Comparison of ENCODE assay signal across 27 cellular contexts in the genomic region with DNA sequence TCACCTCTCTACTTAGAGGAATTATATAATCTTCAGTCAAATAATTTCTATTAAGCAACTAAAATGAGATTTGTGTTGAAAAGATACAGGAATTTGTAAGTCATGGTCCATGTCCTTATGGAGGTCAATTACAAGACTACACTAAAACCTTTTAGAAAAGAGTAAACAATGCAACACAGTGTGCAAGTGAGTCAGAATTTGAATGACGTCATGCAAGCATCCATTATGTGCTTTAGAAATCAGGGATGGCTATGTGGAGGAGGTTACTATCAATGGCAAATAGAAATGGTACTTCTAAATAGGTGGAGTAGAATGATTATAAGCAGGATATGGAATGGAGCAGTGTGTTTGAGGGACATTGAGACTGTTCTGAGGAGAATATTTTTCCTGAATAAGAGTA. TPM values are rescaled to one million over a fixed set of nuclear protein-coding genes. Genes with fewer than 3 reads are reported as not detected.
DNase-seq lines count a peak whose midpoint lies in the region; ATAC-seq and TF ChIP-seq lines count a peak whose summit lies in the region.
"Had no signal": no experiment of that assay in that cellular context is flagged by ENCODE, and none has a peak within 500 bp of the region (broad histone marks: within the 10 kb centered on the region; RNA-seq: fewer than 3 reads in every experiment).

No MANE protein-coding gene starts in this region.

- ATAC-seq in GM21381 (IDR thresholded peaks at IDR 0.05; ENCODE audit: unreplicated experiment) (no peak), GM18861 (IDR thresholded peaks at IDR 0.05; ENCODE audit: unreplicated experiment) (no peak)
- ATAC-seq: natural killer cell; stimulated activated naive CD8-positive, alpha-beta T cell treated with anti-CD3 and anti-CD28 coated beads, Interleukin-15, amount 100 ng/mL, for 72 hours; T-cell had no signal

- intact Hi-C loops in dorsolateral prefrontal cortex (cut with DNase I) = loop anchor here in 1 of 2 donors (10.0 kb wide), 1 partner anchor 125 kb away; no protein-coding TSS in a partner anchor

- no peak for TF ChIP-seq CTCF in astrocyte of the spinal cord (IDR thresholded peaks at IDR 0.05; ENCODE audit: low read depth, low read length)
- no peak for TF ChIP-seq CTCF in dorsolateral prefrontal cortex (IDR thresholded peaks at IDR 0.05 in 54 of 56, conservative IDR thresholded peaks at IDR 0.05 in 2 of 56; ENCODE audit: low read depth in 1 of 56, partially characterized antibody in 56 of 56)
- TF ChIP-seq CTCF in coronary artery (IDR thresholded peaks at IDR 0.05) = no peak

- DNase-seq in EL = peak; percentile 4
- peak; percentile 79 for DNase-seq in NCI-H460 (ENCODE audit: extremely low read depth, low read depth)
- DNase-seq in astrocyte of the spinal cord (ENCODE audit: low read depth, low spot score) = peak; percentile 48
- peak; percentile 68 for DNase-seq in foreskin melanocyte
- no peak for DNase-seq in dorsolateral prefrontal cortex
- no peak for DNase-seq in coronary artery (ENCODE audit: low spot score)
- DNase-seq: activated CD4-positive, alpha-beta T cell treated with anti-CD3 and anti-CD28 coated beads, Interleukin-2, amount 10 ng/mL, durations not matched to agents 7 days and 5 days; activated CD8-positive, alpha-beta memory T cell treated with anti-CD3 and anti-CD28 coated beads, Interleukin-2, amount 50 U/mL, for 4 hours; AML-193; central memory CD4-positive, alpha-beta T cell; COR-L47; effector CD8-positive, alpha-beta T cell; hippocampal formation; kidney glomerular epithelial cell; natural killer cell; NCI-H187 treated with DMSO at 0.1 percent for 48 hours; NCI-H510A; NK-92 treated with Interleukin-12 subunit alpha and Interleukin-12 subunit beta, amount 100 ng/mL, for 24 hours; pancreas; RPMI8226; stimulated activated CD4-positive, alpha-beta T cell treated with anti-CD3 and anti-CD28 coated beads, Interleukin-2, amount 100 ng/mL, for 48 hours; stimulated activated naive CD8-positive, alpha-beta T cell treated with anti-CD3 and anti-CD28 coated beads, Interleukin-15, amount 100 ng/mL, for 72 hours; T-cell had no signal

- H3K27me3 ChIP-seq in dorsolateral prefrontal cortex = no peaks in the 10 kb centered on the region

- no peak overlapping the region for H3K27ac ChIP-seq in dorsolateral prefrontal cortex
- no peak overlapping the region for H3K27ac ChIP-seq in coronary artery
- H3K27ac ChIP-seq: pancreas had no signal

- no peak overlapping the region for H3K4me3 ChIP-seq in astrocyte of the spinal cord (ENCODE audit: low read depth, low read length)
- H3K4me3 ChIP-seq in dorsolateral prefrontal cortex = no peak overlapping the region
- H3K4me3 ChIP-seq in coronary artery = no peak overlapping the region
- H3K4me3 ChIP-seq: pancreas had no signal

- in situ Hi-C loops in astrocyte of the spinal cord (cut with HindIII; ENCODE audit: low sequenced_read_pairs) = no loop called here

RNA-seq across cellular contexts. Expression of a gene that starts 16.6 kb away (rescaled TPM):
- not detected in 2 replicates for total RNA-seq in NCI-H460 (2014; rRNA removed; shearing (Covaris generic))
- not detected in 2 replicates for polyA plus RNA-seq in NCI-H460 (2014; cell fraction: nucleus; rRNA removed)
- total RNA-seq in dorsolateral prefrontal cortex = under 1 TPM in 1 of 120 experiments, not detected in 119; 0.96 TPM
- total RNA-seq: activated CD4-positive, alpha-beta T cell treated with anti-CD3 and anti-CD28 coated beads, Interleukin-2, amount 10 ng/mL, durations not matched to agents 7 days and 5 days; natural killer cell; pancreas; T-cell had no signal
- polyA plus RNA-seq: adipose tissue, IgD-negative memory B cell, pancreas had no signal

RNA-seq across cellular contexts. Expression of a gene that starts 41.2 kb away (rescaled TPM):
- not detected in 2 replicates for total RNA-seq in NCI-H460 (2014; rRNA removed; shearing (Covaris generic))
- polyA plus RNA-seq in NCI-H460 (2014; cell fraction: nucleus; rRNA removed) = not detected in 2 replicates
- under 1 TPM in 1 of 120 experiments, not detected in 119; 0.85 TPM for total RNA-seq in dorsolateral prefrontal cortex
- total RNA-seq: activated CD4-positive, alpha-beta T cell treated with anti-CD3 and anti-CD28 coated beads, Interleukin-2, amount 10 ng/mL, durations not matched to agents 7 days and 5 days; natural killer cell; pancreas; T-cell had no signal
- polyA plus RNA-seq: adipose tissue, IgD-negative memory B cell, pancreas had no signal

RNA-seq across cellular contexts. Expression of a gene that starts 56.5 kb away (rescaled TPM):
- not detected in 2 replicates for total RNA-seq in NCI-H460 (2014; rRNA removed; shearing (Covaris generic))
- polyA plus RNA-seq in NCI-H460 (2014; cell fraction: nucleus; rRNA removed) = not detected in 2 replicates
- total RNA-seq in dorsolateral prefrontal cortex = not detected
- total RNA-seq: activated CD4-positive, alpha-beta T cell treated with anti-CD3 and anti-CD28 coated beads, Interleukin-2, amount 10 ng/mL, durations not matched to agents 7 days and 5 days; natural killer cell; pancreas; T-cell had no signal
- polyA plus RNA-seq: adipose tissue, IgD-negative memory B cell had no signal

Comparison
In these comparisons a context has a peak if more than half of its experiments do, and no peak if none do; other contexts are left out.
1. DNase-seq: peak in EL (single experiment), NCI-H460 (single experiment), astrocyte of the spinal cord (single experiment) and foreskin melanocyte (single experiment); none in dorsolateral prefrontal cortex (0 of 10) and coronary artery (single experiment).